In genomic region chr17:40952675-40953074, GRCh38 we compare ENCODE assay signal across 1 cellular context.
TF ChIP-seq lines count a peak whose summit lies in the region.

No MANE protein-coding gene starts in this region.

TF ChIP-seq in GM23338, 12 proteins besides CTCF, POLR2A, EP300 and RAD21:
- TF ChIP-seq POLR2AphosphoS5 (IDR thresholded peaks at IDR 0.05; ENCODE audit: low read depth): no peak
- TF ChIP-seq EZH2 (IDR thresholded peaks at IDR 0.05; ENCODE audit: low read depth, unreplicated experiment): no peak
- no peak for TF ChIP-seq NANOG (IDR thresholded peaks at IDR 0.05; ENCODE audit: borderline replicate concordance)
- no peak for TF ChIP-seq JUNB (IDR thresholded peaks at IDR 0.05; ENCODE audit: unreplicated experiment)
- no peak for TF ChIP-seq CREB1 (CRISPR knock-in tag; IDR thresholded peaks at IDR 0.05; ENCODE audit: low read depth)
- no peak for TF ChIP-seq ZNF331 (CRISPR knock-in tag; IDR thresholded peaks at IDR 0.05; ENCODE audit: low read depth)
- TF ChIP-seq ZNF462 (CRISPR knock-in tag; IDR thresholded peaks at IDR 0.05): no peak
- TF ChIP-seq, protein P1, sequence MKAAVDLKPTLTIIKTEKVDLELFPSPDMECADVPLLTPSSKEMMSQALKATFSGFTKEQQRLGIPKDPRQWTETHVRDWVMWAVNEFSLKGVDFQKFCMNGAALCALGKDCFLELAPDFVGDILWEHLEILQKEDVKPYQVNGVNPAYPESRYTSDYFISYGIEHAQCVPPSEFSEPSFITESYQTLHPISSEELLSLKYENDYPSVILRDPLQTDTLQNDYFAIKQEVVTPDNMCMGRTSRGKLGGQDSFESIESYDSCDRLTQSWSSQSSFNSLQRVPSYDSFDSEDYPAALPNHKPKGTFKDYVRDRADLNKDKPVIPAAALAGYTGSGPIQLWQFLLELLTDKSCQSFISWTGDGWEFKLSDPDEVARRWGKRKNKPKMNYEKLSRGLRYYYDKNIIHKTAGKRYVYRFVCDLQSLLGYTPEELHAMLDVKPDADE (IDR thresholded peaks at IDR 0.05): no peak
- no peak for TF ChIP-seq EZH2phosphoT487 (IDR thresholded peaks at IDR 0.05; ENCODE audit: unreplicated experiment)
- no peak for TF ChIP-seq STAT1 (IDR thresholded peaks at IDR 0.05; ENCODE audit: unreplicated experiment)
